In genomic region chr11:95821640-95822039, GRCh38 we compare ENCODE assay signal across 18 cellular contexts. TPM values are rescaled to one million over a fixed set of nuclear protein-coding genes. Genes with fewer than 3 reads are reported as not detected.
DNase-seq lines count a peak whose midpoint lies in the region; ATAC-seq lines count a peak whose summit lies in the region.
"Had no signal": no experiment of that assay in that cellular context is flagged by ENCODE, and none has a peak within 500 bp of the region (broad histone marks: within the 10 kb centered on the region; RNA-seq: fewer than 3 reads in every experiment).

No MANE protein-coding gene starts in this region.

- H3K4me3 Mint-ChIP-seq in effector memory CD8-positive, alpha-beta T cell: no peak overlapping the region

- H3K9me3 Mint-ChIP-seq in effector memory CD8-positive, alpha-beta T cell: no peaks in the 10 kb centered on the region

- no peak for ATAC-seq in effector memory CD8-positive, alpha-beta T cell (replicated peaks)
- no peak for ATAC-seq in HG03342 (IDR thresholded peaks at IDR 0.05; ENCODE audit: unreplicated experiment)
- ATAC-seq in GM18907 (IDR thresholded peaks at IDR 0.05; ENCODE audit: unreplicated experiment): no peak
- ATAC-seq: left colon had no signal

- no peaks in the 10 kb centered on the region for H3K27me3 Mint-ChIP-seq in effector memory CD8-positive, alpha-beta T cell

- H3K27ac Mint-ChIP-seq in effector memory CD8-positive, alpha-beta T cell: peak overlapping the region; percentile 55 to 68

- peaks cover 55% of the 10 kb centered on the region for H3K36me3 Mint-ChIP-seq in effector memory CD8-positive, alpha-beta T cell (ENCODE audit: insufficient read depth)

- H3K4me1 Mint-ChIP-seq in effector memory CD8-positive, alpha-beta T cell (ENCODE audit: low read depth in 2 of 2): peaks cover 3 to 4% of the 10 kb centered on the region in 2 donors

- DNase-seq in EH (ENCODE audit: low read depth) (peak; percentile 61), NCI-H226 (peak; percentile 60), myocyte (ENCODE audit: low read depth) (peak; percentile 21), GM19240 (ENCODE audit: insufficient read length, low spot score) (no peak), ecto neural progenitor cell (ENCODE audit: low spot score) (no peak)
- DNase-seq in effector memory CD8-positive, alpha-beta T cell: no peak
- DNase-seq: amniotic stem cell; cortex of kidney; DMS53; hypothalamus; left colon; NCI-H1048; NCI-H748 treated with DMSO at 0.1 percent for 48 hours; stimulated activated CD4-positive, alpha-beta T cell treated with anti-CD3 and anti-CD28 coated beads, Interleukin-4, amount 100 ng/mL, for 24 hours; stimulated activated CD8-positive, alpha-beta memory T cell treated with anti-CD3 and anti-CD28 coated beads, Interleukin-4, amount 100 ng/mL, for 48 hours; thyroid gland had no signal

RNA-seq across cellular contexts. Expression of gene CEP57, which starts 31.3 kb away (rescaled TPM):
- total RNA-seq in myocyte: 37.8 TPM in 2 replicates
- 11.9 TPM for polyA plus RNA-seq in myocyte (2012)

RNA-seq across cellular contexts. Expression of gene FAM76B, which starts 32.1 kb away (rescaled TPM):
- total RNA-seq in myocyte: 19.7 and 29.1 TPM in 2 replicates
- 6.2 TPM for polyA plus RNA-seq in myocyte (2012)

Comparison
In these comparisons a context has a peak if more than half of its experiments do, and no peak if none do; other contexts are left out.
1. DNase-seq: peak in EH (single experiment), NCI-H226 (single experiment) and myocyte (single experiment); none in effector memory CD8-positive, alpha-beta T cell (0 of 3), GM19240 (single experiment) and ecto neural progenitor cell (single experiment).